Comparison of ENCODE assay signal across 8 cellular contexts in genomic region chr4:87103691-87104187, GRCh38.
A peak's percentile ranks its signal among the peaks of the same experiment; 100 is the strongest.
DNase-seq lines count a peak whose midpoint lies in the region; FAIRE-seq and TF ChIP-seq lines count a peak whose summit lies in the region.

No MANE protein-coding gene starts in this region.

- no peak for TF ChIP-seq CTCF in retinal pigment epithelial cell (conservative IDR thresholded peaks at IDR 0.05; ENCODE audit: low read depth, low read length)

- DNase-seq in Daoy (ENCODE audit: low read depth) (peak; percentile 6), SW 1271 (lab: John Stamatoyannopoulos, UW) (peak; percentile 1 to 71), fibroblast of gingiva (ENCODE audit: low read depth) (peak; percentile 81), retinal pigment epithelial cell (ENCODE audit: low read depth) (peak; percentile 66), NCI-H146 (lab: John Stamatoyannopoulos, UW) (no peak), NCI-H2029 (lab: John Stamatoyannopoulos, UW) (no peak), frontal cortex (ENCODE audit: low spot score in 2 of 2) (no peak), GM19238 (ENCODE audit: insufficient read length, low spot score) (no peak)

- H3K4me3 ChIP-seq in retinal pigment epithelial cell (ENCODE audit: low read length) = no peak overlapping the region

- FAIRE-seq in frontal cortex (lab: Jason Lieb, UNC) = no peak

Comparison
In these comparisons a context has a peak if more than half of its experiments do, and no peak if none do; other contexts are left out.
1. DNase-seq: peak in Daoy (single experiment), SW 1271 (2 of 2), fibroblast of gingiva (single experiment) and retinal pigment epithelial cell (single experiment); none in NCI-H146 (single experiment), NCI-H2029 (single experiment), frontal cortex (0 of 2) and GM19238 (single experiment).